In genomic region chr9:95516736-95517558, GRCh38 we compare ENCODE assay signal across 8 cellular contexts. TPM values are rescaled to one million over a fixed set of nuclear protein-coding genes. Genes with fewer than 3 reads are reported as not detected.
A peak's percentile ranks its signal among the peaks of the same experiment; 100 is the strongest.
DNase-seq lines count a peak whose midpoint lies in the region; FAIRE-seq and TF ChIP-seq lines count a peak whose summit lies in the region.

Gene PTCH1 (minus strand): TSS chr9:95516971.

- no peaks in the 10 kb centered on the region for H3K9me1 ChIP-seq in endothelial cell of umbilical vein (replicated peaks; ENCODE audit: control insufficient read depth, extremely low read depth, insufficient read depth, low read length)

- intact Hi-C loops in endothelial cell of umbilical vein (cut with micrococcal nuclease), result no loop called here

- no peaks in the 10 kb centered on the region for H4K20me1 ChIP-seq in endothelial cell of umbilical vein (replicated peaks; ENCODE audit: control insufficient read depth, extremely low read depth, insufficient read depth, low read length)

- H3K27me3 ChIP-seq in BJ (ENCODE audit: control insufficient read depth, insufficient read depth, low read length), result peaks cover 1% of the 10 kb centered on the region
- peaks cover 79% of the 10 kb centered on the region for H3K27me3 ChIP-seq in HUES48 (ENCODE audit: control insufficient read depth, insufficient read depth, low read length)
- H3K27me3 ChIP-seq in endothelial cell of umbilical vein (ENCODE audit: control insufficient read depth in 2 of 2, insufficient read depth in 2 of 2, low read length in 2 of 2), result peaks cover 5 to 7% of the 10 kb centered on the region in 2 experiments

- H3K9me3 ChIP-seq in HUES48 (ENCODE audit: control insufficient read depth, insufficient read depth, low read length) (peaks cover 5% of the 10 kb centered on the region; the same call in 1 of the 2 replicates), endothelial cell of umbilical vein (replicated peaks; ENCODE audit: control insufficient read depth, insufficient read depth, low read length) (no peaks in the 10 kb centered on the region)

- H3K36me3 ChIP-seq in BJ (ENCODE audit: control insufficient read depth, insufficient read depth, low read length) (no peaks in the 10 kb centered on the region), HUES48 (ENCODE audit: control insufficient read depth, insufficient read depth, low read length) (no peaks in the 10 kb centered on the region), endothelial cell of umbilical vein (ENCODE audit: control insufficient read depth in 2 of 2, extremely low read depth in 1 of 2, insufficient read depth in 2 of 2, low read length in 2 of 2) (no peaks in the 10 kb centered on the region)

- POLR2A ChIA-PET in BJ (lab: Charles Lee) (interaction anchor here (0.7 kb wide), 1 partner anchor 251 kb away, joined by 3 read pairs; no protein-coding TSS in a partner anchor), endothelial cell of umbilical vein (lab: Charles Lee) (no interaction called here)

- DNase-seq in BJ (ENCODE audit: low read depth) (no peak), endothelial cell of umbilical vein (ENCODE audit: low read depth, low spot score) (peak; percentile 58), middle frontal gyrus (ENCODE audit: extremely low spot score, low spot score) (peak; percentile 14), substantia nigra (lab: John Stamatoyannopoulos, UW) (peak in 25 of 49 donors; percentile 25 to 74 (median 39)), Kasumi-1 (lab: John Stamatoyannopoulos, UW) (no peak), HTR-8/SVneo (ENCODE audit: insufficient read length, low spot score) (no peak)
- DNase-seq in activated CD8-positive, alpha-beta memory T cell treated with anti-CD3 and anti-CD28 coated beads for 24 hours, result peak; percentile 80

- no peak for TF ChIP-seq POLR2A in endothelial cell of umbilical vein (IDR thresholded peaks at IDR 0.05; ENCODE audit: low read depth, low read length)

- H3K79me2 ChIP-seq in endothelial cell of umbilical vein (ENCODE audit: control insufficient read depth, insufficient read depth, low read length), result no peaks in the 10 kb centered on the region

- H3K27ac ChIP-seq in HUES48 (ENCODE audit: low read depth, low read length), result no peak within 1 kb of the TSS
- H3K27ac ChIP-seq in endothelial cell of umbilical vein (ENCODE audit: insufficient read depth, low read depth, low read length), result no peak within 1 kb of the TSS
- H3K27ac ChIP-seq in substantia nigra (ENCODE audit: low read depth, low read length, poor library complexity, severe bottlenecking), result no peak within 1 kb of the TSS

- peak within 1 kb of the TSS; percentile 54 for H3K4me3 ChIP-seq in BJ (ENCODE audit: low read depth, low read length)
- peak within 1 kb of the TSS; percentile 60 for H3K4me3 ChIP-seq in HUES48 (ENCODE audit: low read depth, low read length)
- peak within 1 kb of the TSS; percentile 46 to 61 (median 58) for H3K4me3 ChIP-seq in endothelial cell of umbilical vein (replicated peaks in 1 of 3; ENCODE audit: insufficient read depth in 1 of 3, low read depth in 1 of 3, low read length in 3 of 3)

- dilution Hi-C loops in endothelial cell of umbilical vein (cut with MboI; ENCODE audit: extremely low pct_ligation_motif_present, low sequenced_read_pairs), result no loop called here

- H2AFZ ChIP-seq in endothelial cell of umbilical vein (ENCODE audit: low read depth, low read length), result peak within 1 kb of the TSS; percentile 95

- H3K9ac ChIP-seq in HUES48 (ENCODE audit: low read depth, low read length), result no peak within 1 kb of the TSS; the same call in 1 of the 2 replicates
- H3K9ac ChIP-seq in endothelial cell of umbilical vein (replicated peaks; ENCODE audit: extremely low read depth, insufficient read depth, low read length), result peak within 1 kb of the TSS; percentile 43

- H3K4me1 ChIP-seq in HUES48 (ENCODE audit: control insufficient read depth, insufficient read depth, low read length), result peaks cover 31% of the 10 kb centered on the region
- peaks cover 21% of the 10 kb centered on the region for H3K4me1 ChIP-seq in endothelial cell of umbilical vein (ENCODE audit: control insufficient read depth, extremely low read depth, insufficient read depth, low read length)

- no TSS peak for BruUV-seq in endothelial cell of umbilical vein (replicated peaks; lab: Mats Ljungman, UMichigan)

- peak; percentile 66 for FAIRE-seq in endothelial cell of umbilical vein (lab: Jason Lieb, UNC)
- no peak for FAIRE-seq in HTR-8/SVneo (lab: Jason Lieb, UNC)

- CTCF ChIA-PET in BJ (lab: Yijun Ruan, JAX), result interaction anchor here (0.9 kb wide), 1 partner anchor 10 kb away, joined by 3 read pairs; no protein-coding TSS in a partner anchor
- CTCF ChIA-PET in endothelial cell of umbilical vein (lab: Charles Lee), result interaction anchor here (0.7 to 1.0 kb wide), 3 partner anchors 10 to 701 kb away, joined by 3 read pairs; no protein-coding TSS in a partner anchor

- TF ChIP-seq CTCF in BJ (IDR thresholded peaks at IDR 0.05; ENCODE audit: insufficient read depth, low read depth, low read length), result no peak
- no peak for TF ChIP-seq CTCF in endothelial cell of umbilical vein (IDR thresholded peaks at IDR 0.05; ENCODE audit: extremely low read depth in 1 of 2, insufficient read depth in 1 of 2, low read depth in 1 of 2, low read length in 2 of 2)

- peak within 1 kb of the TSS; percentile 84 for H3K4me2 ChIP-seq in endothelial cell of umbilical vein (ENCODE audit: insufficient read depth, low read length)

TF ChIP-seq in endothelial cell of umbilical vein, 7 proteins besides CTCF, POLR2A, EP300 and RAD21:
- TF ChIP-seq, protein P1, sequence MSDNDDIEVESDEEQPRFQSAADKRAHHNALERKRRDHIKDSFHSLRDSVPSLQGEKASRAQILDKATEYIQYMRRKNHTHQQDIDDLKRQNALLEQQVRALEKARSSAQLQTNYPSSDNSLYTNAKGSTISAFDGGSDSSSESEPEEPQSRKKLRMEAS (IDR thresholded peaks at IDR 0.05; ENCODE audit: insufficient read depth, insufficient read length), result peak; percentile 36
- no peak for TF ChIP-seq JUN (IDR thresholded peaks at IDR 0.05; ENCODE audit: borderline replicate concordance, insufficient read depth, insufficient read length, low read depth)

RNA-seq across cellular contexts. Expression of gene PTCH1, which starts in this region (rescaled TPM):
- 1.5 and 2.8 TPM in 2 replicates for polyA plus RNA-seq in BJ (2011; rRNA removed)
- polyA minus RNA-seq in BJ (2011; rRNA and poly(A)+ RNA removed), result 6.1 and 6.5 TPM in 2 replicates
- 12.1 and 14.4 TPM in 2 replicates for total RNA-seq in endothelial cell of umbilical vein
- polyA plus RNA-seq in endothelial cell of umbilical vein, result 3.1 and 3.9 TPM in 2 replicates
- polyA plus RNA-seq in endothelial cell of umbilical vein (2011; cell fraction: cytosol; rRNA removed), result 2.9 and 3.3 TPM in 2 replicates
- 7.7 and 12.7 TPM in 2 replicates for polyA plus RNA-seq in endothelial cell of umbilical vein (2011; cell fraction: nucleus; rRNA removed)
- polyA plus RNA-seq in endothelial cell of umbilical vein (2012), result 3.4 and 6.1 TPM in 2 replicates
- 9.7 and 10.4 TPM in 2 replicates for polyA minus RNA-seq in endothelial cell of umbilical vein
- 6.3 TPM for polyA minus RNA-seq in endothelial cell of umbilical vein (2011; cell fraction: cytosol; rRNA and poly(A)+ RNA removed)
- polyA minus RNA-seq in endothelial cell of umbilical vein (2011; cell fraction: nucleus; rRNA and poly(A)+ RNA removed), result 15.2 and 16.1 TPM in 2 replicates

Comparison
In these comparisons a context has a peak if more than half of its experiments do, and no peak if none do; other contexts are left out.
1. DNase-seq: peak in activated CD8-positive, alpha-beta memory T cell treated with anti-CD3 and anti-CD28 coated beads for 24 hours (single experiment), endothelial cell of umbilical vein (single experiment), middle frontal gyrus (single experiment) and substantia nigra (25 of 49); none in BJ (single experiment), Kasumi-1 (0 of 2) and HTR-8/SVneo (single experiment).
2. Peak in every context shown above with its lines, with median percentiles within 50 percentile points of each other: H3K4me3 ChIP-seq.